ENCODE assay signal across 17 cellular contexts in genomic region chr4:80074651-80075050, GRCh38. TPM values are rescaled to one million over a fixed set of nuclear protein-coding genes. Genes with fewer than 3 reads are reported as not detected.
DNase-seq lines count a peak whose midpoint lies in the region; ATAC-seq and TF ChIP-seq lines count a peak whose summit lies in the region.
"Had no signal": no experiment of that assay in that cellular context is flagged by ENCODE, and none has a peak within 500 bp of the region (broad histone marks: within the 10 kb centered on the region; RNA-seq: fewer than 3 reads in every experiment).

No MANE protein-coding gene starts in this region.

- H3K27ac ChIP-seq in left ventricle myocardium inferior (replicated peaks) (peak overlapping the region; percentile 97), heart left ventricle (peak overlapping the region in 1 of 12 donors; percentile 99), OCI-LY3 (ENCODE audit: low read length) (no peak overlapping the region), uterus (peak overlapping the region; percentile 91 to 98)
- H3K27ac ChIP-seq: parathyroid adenoma had no signal

- H3K9ac ChIP-seq in OCI-LY3 (ENCODE audit: low read length): no peak overlapping the region
- H3K9ac ChIP-seq: parathyroid adenoma had no signal

- no peak for DNase-seq in left ventricle myocardium inferior
- no peak for DNase-seq in heart left ventricle
- DNase-seq in effector memory CD8-positive, alpha-beta T cell: no peak
- no peak for DNase-seq in uterus
- no peak for DNase-seq in COLO668 (lab: John Stamatoyannopoulos, UW; ENCODE audit: unreplicated experiment)
- DNase-seq: activated T-cell treated with anti-CD3 and anti-CD28 coated beads, Interleukin-2, amount 50 U/mL, for 1 hour; amygdala; DMS153; HCEC 1CT; left cardiac atrium; NCI-H1092 treated with DMSO at 0.1 percent for 48 hours; stimulated activated CD4-positive, alpha-beta T cell treated with anti-CD3 and anti-CD28 coated beads, Interleukin-4, amount 100 ng/mL, for 24 hours; stimulated activated CD8-positive, alpha-beta memory T cell treated with anti-CD3 and anti-CD28 coated beads, Interleukin-4, amount 100 ng/mL, for 48 hours had no signal

- intact Hi-C loops in left ventricle myocardium inferior (cut with micrococcal nuclease) (no loop called here), heart left ventricle (cut with DNase I) (loop anchor here in 8 of 10 donors (5.0 to 10.0 kb wide), 8 partner anchors 37 to 1120 kb away; partner anchors contain the start of gene PRDM8 (in 1 of the 8)), uterus (cut with DNase I; ENCODE audit: low total_unique reads) (no loop called here)

- peaks cover 23% of the 10 kb centered on the region for H3K36me3 Mint-ChIP-seq in effector memory CD8-positive, alpha-beta T cell (ENCODE audit: insufficient read depth)

- H3K4me1 ChIP-seq in left ventricle myocardium inferior: peaks cover 54% of the 10 kb centered on the region
- H3K4me1 ChIP-seq in heart left ventricle: peaks cover 0 to 68% (median 16%) of the 10 kb centered on the region in 12 donors
- H3K4me1 ChIP-seq in OCI-LY3 (ENCODE audit: low read length): peaks cover 61% of the 10 kb centered on the region
- H3K4me1 ChIP-seq in uterus: peaks cover 0 to 6% of the 10 kb centered on the region in 2 donors

- peak overlapping the region; percentile 96 to 97 for H3K27ac Mint-ChIP-seq in effector memory CD8-positive, alpha-beta T cell

- no peak for TF ChIP-seq POLR2A in heart left ventricle (IDR thresholded peaks at IDR 0.05)
- TF ChIP-seq POLR2A in uterus (IDR thresholded peaks at IDR 0.05): no peak

- H3K9me3 ChIP-seq in left ventricle myocardium inferior (replicated peaks): no peaks in the 10 kb centered on the region
- H3K9me3 ChIP-seq in heart left ventricle: no peaks in the 10 kb centered on the region
- peaks cover 8% of the 10 kb centered on the region; the same call in 1 of the 2 replicates for H3K9me3 ChIP-seq in OCI-LY3 (ENCODE audit: insufficient read depth, low read length)
- H3K9me3 ChIP-seq in uterus: no peaks in the 10 kb centered on the region

- H3K36me3 ChIP-seq in left ventricle myocardium inferior (no peaks in the 10 kb centered on the region), heart left ventricle (peaks cover 0 to under 1% (median 0%) of the 10 kb centered on the region in 9 donors), OCI-LY3 (replicated peaks; ENCODE audit: low read depth, low read length) (peaks cover 12% of the 10 kb centered on the region), uterus (no peaks in the 10 kb centered on the region)

- no peaks in the 10 kb centered on the region for H3K27me3 Mint-ChIP-seq in effector memory CD8-positive, alpha-beta T cell

- no peak overlapping the region for H2AFZ ChIP-seq in OCI-LY3 (ENCODE audit: low read depth, low read length)
- H2AFZ ChIP-seq: parathyroid adenoma had no signal

- peaks cover 30 to 55% of the 10 kb centered on the region in 2 donors for H3K4me1 Mint-ChIP-seq in effector memory CD8-positive, alpha-beta T cell (ENCODE audit: low read depth in 2 of 2)

- no peaks in the 10 kb centered on the region for H3K9me3 Mint-ChIP-seq in effector memory CD8-positive, alpha-beta T cell

- no peaks in the 10 kb centered on the region for H3K79me2 ChIP-seq in OCI-LY3 (ENCODE audit: low read length)
- H3K79me2 ChIP-seq: parathyroid adenoma had no signal

- H3K4me3 ChIP-seq in left ventricle myocardium inferior (no peak overlapping the region), heart left ventricle (no peak overlapping the region), OCI-LY3 (ENCODE audit: low read length) (no peak overlapping the region), uterus (no peak overlapping the region)

- H4K20me1 ChIP-seq in OCI-LY3 (ENCODE audit: insufficient read depth, low read length): no peaks in the 10 kb centered on the region

- H3K27me3 ChIP-seq in left ventricle myocardium inferior (ENCODE audit: low read depth) (no peaks in the 10 kb centered on the region), heart left ventricle (no peaks in the 10 kb centered on the region), OCI-LY3 (ENCODE audit: low read depth, low read length) (peaks cover 1% of the 10 kb centered on the region; the same call in 1 of the 2 replicates), uterus (no peaks in the 10 kb centered on the region)

- H3K4me3 Mint-ChIP-seq in effector memory CD8-positive, alpha-beta T cell: peak overlapping the region in 1 of 2 donors; percentile 93

- ATAC-seq in heart left ventricle: no peak
- ATAC-seq in effector memory CD8-positive, alpha-beta T cell (replicated peaks): no peak
- ATAC-seq in GM19463 (IDR thresholded peaks at IDR 0.05; ENCODE audit: unreplicated experiment): no peak
- no peak for ATAC-seq in GM19397 (IDR thresholded peaks at IDR 0.05; ENCODE audit: unreplicated experiment)
- ATAC-seq: left cardiac atrium had no signal

- no peak for TF ChIP-seq CTCF in left ventricle myocardium inferior (IDR thresholded peaks at IDR 0.05; ENCODE audit: borderline replicate concordance)
- no peak for TF ChIP-seq CTCF in heart left ventricle (IDR thresholded peaks at IDR 0.05)
- TF ChIP-seq CTCF in OCI-LY3 (IDR thresholded peaks at IDR 0.05; ENCODE audit: low read depth, low read length): no peak
- TF ChIP-seq CTCF in uterus (IDR thresholded peaks at IDR 0.05): no peak

- H3K4me2 ChIP-seq in OCI-LY3 (ENCODE audit: low read length): 0 out of 2 replicates have a peak overlapping the region, but pooled peaks have one; percentile 98

RNA-seq across cellular contexts. Expression of gene ANTXR2, which starts 1.6 kb away (rescaled TPM):
- 42.4 TPM for total RNA-seq in left ventricle myocardium inferior
- 10 to 100 TPM; 33.3 to 76.7 (median 48.7) TPM for total RNA-seq in heart left ventricle
- 10 to 100 TPM in 1 of 2 donors, 1 to 10 TPM in 1; 7.0 to 18.0 TPM for polyA plus RNA-seq in heart left ventricle
- total RNA-seq in uterus: 100 to 1,000 TPM in 3 of 4 donors, 10 to 100 TPM in 1; 51.8 to 182 (median 144) TPM

Comparison
In these comparisons a context has a peak if more than half of its experiments do, and no peak if none do; other contexts are left out.
1. intact Hi-C loops: an anchor here in heart left ventricle (5.0 to 10.0 kb wide); none called in left ventricle myocardium inferior and uterus.